ENCODE assay signal across 8 cellular contexts in the genomic region with DNA sequence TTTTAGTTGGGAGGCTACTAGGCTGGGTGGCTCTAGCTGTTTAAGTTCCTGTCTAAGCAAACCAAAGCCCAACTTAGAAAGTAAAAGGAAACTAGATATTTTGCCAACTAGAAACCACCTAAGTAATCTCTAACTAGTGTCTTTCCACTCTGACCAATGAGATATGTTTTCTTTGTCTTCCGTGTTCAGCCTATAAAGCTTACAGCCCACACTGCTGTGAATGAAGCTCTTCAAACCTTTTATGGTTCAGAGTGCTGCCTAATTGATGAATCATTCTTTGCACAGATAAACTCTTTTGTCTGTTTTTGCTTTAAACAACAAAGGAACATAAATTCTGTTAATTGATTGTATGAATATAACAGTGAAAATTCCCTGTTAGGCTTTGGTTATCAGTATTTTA.
A peak's percentile ranks its signal among the peaks of the same experiment; 100 is the strongest.
DNase-seq lines count a peak whose midpoint lies in the region; ATAC-seq and TF ChIP-seq lines count a peak whose summit lies in the region.

No MANE protein-coding gene starts in this region.

- H3K4me1 Mint-ChIP-seq in activated CD8-positive, alpha-beta T cell treated with anti-CD3 and anti-CD28 coated beads for 36 hours (ENCODE audit: low read depth), result peaks cover 77% of the 10 kb centered on the region

- H3K4me3 Mint-ChIP-seq in activated CD8-positive, alpha-beta T cell treated with anti-CD3 and anti-CD28 coated beads for 36 hours, result no peak overlapping the region

- peaks cover 5% of the 10 kb centered on the region for H3K4me1 ChIP-seq in mesendoderm (ENCODE audit: control insufficient read depth, low read depth, low read length)

- POLR2A ChIA-PET in activated CD8-positive, alpha-beta T cell treated with anti-CD3 and anti-CD28 coated beads for 36 hours (lab: Charles Lee), result interaction anchor here (1.1 kb wide), 1 partner anchor 65 kb away, joined by 4 read pairs; no protein-coding TSS in a partner anchor

- H3K56ac ChIP-seq in mesendoderm (ENCODE audit: low read length), result no peak overlapping the region

- ATAC-seq in HG02759 (IDR thresholded peaks at IDR 0.05; ENCODE audit: unreplicated experiment), result peak; percentile 39
- ATAC-seq in activated CD8-positive, alpha-beta T cell treated with anti-CD3 and anti-CD28 coated beads for 36 hours, result peak; percentile 86

- no peak for TF ChIP-seq CTCF in activated CD8-positive, alpha-beta T cell treated with anti-CD3 and anti-CD28 coated beads for 36 hours (IDR thresholded peaks at IDR 0.05)
- no peak for TF ChIP-seq CTCF in GM13977 (IDR thresholded peaks at IDR 0.05; ENCODE audit: extremely low read depth, insufficient read depth, missing control alignments)

- no peaks in the 10 kb centered on the region for H3K27me3 Mint-ChIP-seq in activated CD8-positive, alpha-beta T cell treated with anti-CD3 and anti-CD28 coated beads for 36 hours

- CTCF ChIA-PET in activated CD8-positive, alpha-beta T cell treated with anti-CD3 and anti-CD28 coated beads for 36 hours (lab: Charles Lee), result interaction anchor here (1.1 to 1.2 kb wide), 2 partner anchors 32 to 39 kb away, joined by 3 read pairs; no protein-coding TSS in a partner anchor

- no peak overlapping the region for H2BK120ac ChIP-seq in mesendoderm (ENCODE audit: low read depth, low read length)

- in situ Hi-C loops in GM13977 (cut with MboI; ENCODE audit: low pct_unique_long_range_greater_than_20kb, low sequenced_read_pairs, unreplicated experiment), result no loop called here

- H3K36me3 Mint-ChIP-seq in activated CD8-positive, alpha-beta T cell treated with anti-CD3 and anti-CD28 coated beads for 36 hours (ENCODE audit: low read depth), result peaks cover 37% of the 10 kb centered on the region

- H3K4me2 ChIP-seq in mesendoderm (ENCODE audit: low read length), result no peak overlapping the region

- WGBS in mesendoderm (ENCODE audit: extremely low coverage, insufficient coverage, low lambda C conversion rate), result no CpG with 5 or more reads among the region's 1 CpG

- no peak overlapping the region for H4K5ac ChIP-seq in mesendoderm (ENCODE audit: low read length)

- H2AK5ac ChIP-seq in mesendoderm (ENCODE audit: low read length), result no peak overlapping the region

- H3K79me1 ChIP-seq in mesendoderm (ENCODE audit: low read length), result peaks cover 2% of the 10 kb centered on the region

- H3K9ac ChIP-seq in mesendoderm (ENCODE audit: low read length), result no peak overlapping the region

- no peak overlapping the region for H3K4ac ChIP-seq in mesendoderm (ENCODE audit: low read depth, low read length)

- H3K27me3 ChIP-seq in mesendoderm (ENCODE audit: insufficient read depth, low read length, poor library complexity), result no peaks in the 10 kb centered on the region

- no peaks in the 10 kb centered on the region for H3K9me3 Mint-ChIP-seq in activated CD8-positive, alpha-beta T cell treated with anti-CD3 and anti-CD28 coated beads for 36 hours

- peak overlapping the region; percentile 13 for H4K8ac ChIP-seq in mesendoderm (ENCODE audit: low read depth, low read length)

- no peak overlapping the region for H2BK5ac ChIP-seq in mesendoderm (ENCODE audit: low read length)

- H3K79me2 ChIP-seq in mesendoderm (ENCODE audit: control insufficient read depth, insufficient read depth, low read length), result no peaks in the 10 kb centered on the region

- no peak for TF ChIP-seq POLR2A in erythroblast (IDR thresholded peaks at IDR 0.05; ENCODE audit: low read length)

- peak; percentile 62 for DNase-seq in DMS153 treated with DMSO at 0.1 percent for 48 hours (lab: John Stamatoyannopoulos, UW; ENCODE audit: unreplicated experiment)
- DNase-seq in activated CD8-positive, alpha-beta T cell treated with anti-CD3 and anti-CD28 coated beads for 36 hours, result no peak
- DNase-seq in mesendoderm, result no peak
- no peak for DNase-seq in erythroblast (lab: John Stamatoyannopoulos, UW)
- no peak for DNase-seq in GM13977 (ENCODE audit: low spot score)
- DNase-seq in GDM1 (lab: John Stamatoyannopoulos, UW), result no peak
- no peak for DNase-seq in ureter (ENCODE audit: low spot score)

- H3K27ac ChIP-seq in mesendoderm (ENCODE audit: low read depth, low read length), result no peak overlapping the region

- no peak overlapping the region for H2BK15ac ChIP-seq in mesendoderm (replicated peaks; ENCODE audit: low read depth)

- H3K4me3 ChIP-seq in mesendoderm (ENCODE audit: low read length), result no peak overlapping the region

- H3K36me3 ChIP-seq in mesendoderm (ENCODE audit: control insufficient read depth, insufficient read depth, low read length), result no peaks in the 10 kb centered on the region

- no peak overlapping the region for H3K23ac ChIP-seq in mesendoderm (ENCODE audit: low read length)

- H3K18ac ChIP-seq in mesendoderm (ENCODE audit: low read length), result no peak overlapping the region

- intact Hi-C loops in activated CD8-positive, alpha-beta T cell treated with anti-CD3 and anti-CD28 coated beads for 36 hours (cut with micrococcal nuclease), result no loop called here

- peak overlapping the region; percentile 51 for H3K27ac Mint-ChIP-seq in activated CD8-positive, alpha-beta T cell treated with anti-CD3 and anti-CD28 coated beads for 36 hours
